ENCODE assay signal across 29 cellular contexts in the genomic region with DNA sequence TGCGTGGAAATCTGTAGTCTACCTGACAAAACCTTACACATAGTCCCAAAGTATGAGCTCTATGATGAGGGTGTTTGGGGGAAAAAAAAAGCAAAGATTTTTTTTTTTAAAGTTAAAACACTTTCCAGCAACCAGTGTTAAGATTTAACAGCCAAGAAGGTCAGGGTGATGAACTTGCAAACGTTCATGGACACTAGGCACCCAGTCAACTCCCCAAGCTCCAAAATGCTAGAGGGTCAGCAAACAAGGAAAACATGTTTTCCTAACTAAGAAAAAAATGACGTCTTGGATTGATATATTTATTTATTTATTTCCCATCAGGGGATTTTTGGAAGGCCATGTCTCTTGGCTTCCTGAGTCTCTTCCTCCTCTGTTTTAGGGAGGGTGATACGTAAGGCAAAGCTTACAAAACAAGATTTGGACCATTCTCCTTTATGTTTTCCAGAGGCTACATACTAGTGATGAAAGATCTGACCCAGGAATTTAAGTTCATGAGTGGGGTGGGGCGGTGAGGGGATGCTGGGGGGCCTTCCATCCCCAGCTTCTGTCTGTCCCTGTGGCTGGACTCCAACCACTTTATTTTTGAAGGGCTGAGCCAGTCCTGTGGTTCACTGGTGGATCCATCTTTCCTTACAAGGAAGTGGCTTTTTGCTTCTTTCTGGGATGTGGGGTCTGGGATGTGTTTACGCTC.
"Had no signal": no experiment of that assay in that cellular context is flagged by ENCODE, and none has a peak within 500 bp of the region (broad histone marks: within the 10 kb centered on the region; RNA-seq: fewer than 3 reads in every experiment).

No MANE protein-coding gene starts in this region.

- FAIRE-seq: colon, islet of Langerhans, pancreas had no signal

- H3K4me1 Mint-ChIP-seq: endodermal cell; memory B cell; naive thymus-derived CD4-positive, alpha-beta T cell; stimulated activated naive B cell treated with anti-CD40 and anti-IgM and Interleukin-4, amounts not matched to agents 10 μg/mL and 1 μg/mL and 100 μg/mL, for 72 hours had no signal

- H3K27ac ChIP-seq: dorsolateral prefrontal cortex, epithelial cell of prostate, foreskin keratinocyte, gastroesophageal sphincter, heart right ventricle, left lung, pancreas, suprapubic skin, transverse colon, upper lobe of right lung, vagina had no signal

- ATAC-seq: esophagus mucosa; foreskin keratinocyte; gastroesophageal sphincter; left lung; naive thymus-derived CD4-positive, alpha-beta T cell; stimulated activated naive B cell treated with anti-CD40 and anti-IgM and Interleukin-4, amounts not matched to agents 10 μg/mL and 1 μg/mL and 100 μg/mL, for 72 hours; upper lobe of right lung had no signal

- H3K4me3 Mint-ChIP-seq: endodermal cell; memory B cell; naive thymus-derived CD4-positive, alpha-beta T cell; stimulated activated naive B cell treated with anti-CD40 and anti-IgM and Interleukin-4, amounts not matched to agents 10 μg/mL and 1 μg/mL and 100 μg/mL, for 72 hours; stimulated activated naive CD8-positive, alpha-beta T cell treated with anti-CD3 and anti-CD28 coated beads, Interleukin-15, Interleukin-2, amounts not matched to agents 100 ng/mL and 50 ng/mL, for 24 hours had no signal

- H3K9me3 ChIP-seq: gastroesophageal sphincter, heart right ventricle, left lung, pancreas, suprapubic skin, transverse colon, upper lobe of right lung, vagina had no signal

- H3K4me3 ChIP-seq: dorsolateral prefrontal cortex, gastroesophageal sphincter, heart right ventricle, left lung, lung, pancreas, skin epidermis, suprapubic skin, transverse colon, upper lobe of right lung, vagina had no signal

- H3K36me3 Mint-ChIP-seq: memory B cell; naive thymus-derived CD4-positive, alpha-beta T cell; stimulated activated naive B cell treated with anti-CD40 and anti-IgM and Interleukin-4, amounts not matched to agents 10 μg/mL and 1 μg/mL and 100 μg/mL, for 72 hours had no signal

- H3K4me1 ChIP-seq: foreskin keratinocyte, gastroesophageal sphincter, heart right ventricle, left lung, pancreas, suprapubic skin, transverse colon, upper lobe of right lung, vagina had no signal

- H3K27me3 ChIP-seq: foreskin keratinocyte, gastroesophageal sphincter, left lung, pancreas, suprapubic skin, transverse colon, upper lobe of right lung, vagina had no signal

- DNase-seq: central memory CD4-positive, alpha-beta T cell; dorsolateral prefrontal cortex; effector CD4-positive, alpha-beta T cell; endodermal cell; foreskin keratinocyte; heart right ventricle; hippocampal formation; left cardiac atrium; left lung; midbrain; naive thymus-derived CD4-positive, alpha-beta T cell; occipital lobe; stimulated activated CD4-positive, alpha-beta T cell treated with anti-CD3 and anti-CD28 coated beads, Interleukin-15, amount 100 ng/mL, for 24 hours; stimulated activated CD4-positive, alpha-beta T cell treated with anti-CD3 and anti-CD28 coated beads, Interleukin-2, amount 100 ng/mL, for 48 hours; stimulated activated naive B cell treated with anti-CD40 and anti-IgM and Interleukin-4, amounts not matched to agents 10 μg/mL and 1 μg/mL and 100 μg/mL, for 72 hours; transverse colon; upper lobe of right lung had no signal

- H3K27ac Mint-ChIP-seq: endodermal cell; memory B cell; naive thymus-derived CD4-positive, alpha-beta T cell; stimulated activated naive B cell treated with anti-CD40 and anti-IgM and Interleukin-4, amounts not matched to agents 10 μg/mL and 1 μg/mL and 100 μg/mL, for 72 hours; stimulated activated naive CD8-positive, alpha-beta T cell treated with anti-CD3 and anti-CD28 coated beads, Interleukin-15, Interleukin-2, amounts not matched to agents 100 ng/mL and 50 ng/mL, for 24 hours had no signal

- H3K9me3 Mint-ChIP-seq: endodermal cell had no signal

- H3K27me3 Mint-ChIP-seq: memory B cell; stimulated activated naive CD8-positive, alpha-beta T cell treated with anti-CD3 and anti-CD28 coated beads, Interleukin-15, Interleukin-2, amounts not matched to agents 100 ng/mL and 50 ng/mL, for 24 hours had no signal

- H3K36me3 ChIP-seq: gastroesophageal sphincter, heart right ventricle, left lung, pancreas, suprapubic skin, transverse colon, upper lobe of right lung, vagina had no signal
